In genomic region chr18:37636831-37637230, GRCh38 we compare ENCODE assay signal across 7 cellular contexts.
"Had no signal": no experiment of that assay in that cellular context is flagged by ENCODE, and none has a peak within 500 bp of the region (broad histone marks: within the 10 kb centered on the region; RNA-seq: fewer than 3 reads in every experiment).

No MANE protein-coding gene starts in this region.

- DNase-seq: H9, HCEC 1CT, IMR-90 had no signal

- H3K4me3 Mint-ChIP-seq: GM23338, H9 had no signal

- H3K9me3 Mint-ChIP-seq: GM23338 had no signal

- ATAC-seq: GM23338 had no signal

- H3K27ac Mint-ChIP-seq: GM23338, H9 had no signal

- FAIRE-seq: H1, H54, HTR-8/SVneo had no signal

- H3K4me3 ChIP-seq: GM23338 had no signal
